In genomic region chr16:5350118-5350517, GRCh38 we compare ENCODE assay signal across 36 cellular contexts.
DNase-seq lines count a peak whose midpoint lies in the region; ATAC-seq, FAIRE-seq and TF ChIP-seq lines count a peak whose summit lies in the region.
"Had no signal": no experiment of that assay in that cellular context is flagged by ENCODE, and none has a peak within 500 bp of the region (broad histone marks: within the 10 kb centered on the region; RNA-seq: fewer than 3 reads in every experiment).

No MANE protein-coding gene starts in this region.

- H2AFZ ChIP-seq in HepG2 (ENCODE audit: low read length): no peak overlapping the region
- H2AFZ ChIP-seq: parathyroid adenoma had no signal

- H3K4me2 ChIP-seq in HepG2 (ENCODE audit: low read depth, low read length): no peak overlapping the region
- H3K4me2 ChIP-seq: smooth muscle cell had no signal

- no peaks in the 10 kb centered on the region for H3K79me2 ChIP-seq in HepG2 (ENCODE audit: insufficient read depth, low read length)
- H3K79me2 ChIP-seq: parathyroid adenoma had no signal

- H3K9ac ChIP-seq in HepG2 (ENCODE audit: insufficient read depth, low read depth, low read length): no peak overlapping the region
- H3K9ac ChIP-seq: parathyroid adenoma had no signal

- TF ChIP-seq EP300 in HepG2 (IDR thresholded peaks at IDR 0.05; ENCODE audit: low read depth in 2 of 2, low read length in 2 of 2) (no peak), HepG2 (CRISPR knock-in tag; IDR thresholded peaks at IDR 0.05; ENCODE audit: borderline replicate concordance) (no peak), ovary (IDR thresholded peaks at IDR 0.05) (no peak)

- H3K27ac ChIP-seq in HepG2 (ENCODE audit: extremely low read length, insufficient read depth, low read length) (no peak overlapping the region), right lobe of liver (no peak overlapping the region), iPS DF 6.9 (ENCODE audit: low read length) (no peak overlapping the region), ovary (no peak overlapping the region)
- H3K27ac ChIP-seq: brain microvascular endothelial cell, esophagus muscularis mucosa, parathyroid adenoma, right atrium auricular region, testis, uterus had no signal

- H3K4me1 ChIP-seq in HepG2 (ENCODE audit: insufficient read depth, low read length) (no peaks in the 10 kb centered on the region), right lobe of liver (no peaks in the 10 kb centered on the region), iPS DF 6.9 (ENCODE audit: control insufficient read depth, insufficient read depth, low read length) (no peaks in the 10 kb centered on the region), ovary (ENCODE audit: insufficient read depth) (no peaks in the 10 kb centered on the region)
- H3K4me1 ChIP-seq: esophagus muscularis mucosa, parathyroid adenoma, right atrium auricular region, testis, uterus had no signal

- 7% methylated on average over 4 of the region's 4 CpGs for WGBS in HepG2 (ENCODE audit: low lambda C conversion rate)
- 32% methylated on average over 4 of the region's 4 CpGs for WGBS in right lobe of liver (ENCODE audit: insufficient coverage, low coverage, low lambda C conversion rate, missing lambda C conversion rate)
- WGBS in iPS DF 6.9 (ENCODE audit: insufficient coverage, insufficient read length): no CpG with 5 or more reads among the region's 4 CpGs
- WGBS in ovary, 3 donors: 33 to 41% (median 37%) methylated on average over 4 of the region's 4 CpGs

- TF ChIP-seq RAD21 in HepG2 (CRISPR knock-in tag; IDR thresholded peaks at IDR 0.05): no peak

- CTCF ChIA-PET in HepG2 (lab: Yijun Ruan, JAX; ENCODE audit: low intra/inter-chr PET ratio, low total read pairs): no interaction called here

- POLR2A ChIA-PET in HepG2 (lab: Yijun Ruan, JAX): no interaction called here

- H3K4me3 ChIP-seq in HepG2 (replicated peaks in 1 of 3; ENCODE audit: insufficient read depth in 1 of 3, low read depth in 2 of 3, low read length in 3 of 3) (no peak overlapping the region), right lobe of liver (no peak overlapping the region), iPS DF 6.9 (ENCODE audit: low read length) (no peak overlapping the region), ovary (no peak overlapping the region)
- H3K4me3 ChIP-seq: esophagus muscularis mucosa, right atrium auricular region, smooth muscle cell, testis, uterus had no signal

- no peaks in the 10 kb centered on the region for H3K9me3 ChIP-seq in HepG2 (ENCODE audit: low read length)
- no peaks in the 10 kb centered on the region for H3K9me3 ChIP-seq in right lobe of liver
- H3K9me3 ChIP-seq in iPS DF 6.9 (ENCODE audit: control insufficient read depth, insufficient read depth, low read length): no peaks in the 10 kb centered on the region
- no peaks in the 10 kb centered on the region for H3K9me3 ChIP-seq in ovary
- H3K9me3 ChIP-seq: esophagus muscularis mucosa, right atrium auricular region, testis, uterus had no signal

- H3K9me3 Mint-ChIP-seq in type B pancreatic cell: no peaks in the 10 kb centered on the region
- H3K9me3 Mint-ChIP-seq: activated naive CD4-positive, alpha-beta T cell treated with anti-CD3 and anti-CD28 coated beads, Interleukin-2, amount 50 U/mL, for 72 hours; activated T-helper 2 cell treated with anti-CD3 and anti-CD28 coated beads, Interferon-gamma antibody, Interleukin-2, Interleukin-4, amounts not matched to agents 10 μg/mL and 5 μg/mL and 100 μg/mL, durations not matched to agents 14 hours and 24 hours and 36 hours; immature natural killer cell; stimulated activated naive CD8-positive, alpha-beta T cell treated with anti-CD3 and anti-CD28 coated beads, Interleukin-15, Interleukin-2, amounts not matched to agents 100 ng/mL and 50 ng/mL, for 24 hours had no signal

- no peak for FAIRE-seq in HepG2 (lab: Jason Lieb, UNC)
- FAIRE-seq in frontal cortex (lab: Jason Lieb, UNC): no peak
- FAIRE-seq: endometrium, GM18507 had no signal

- no peaks in the 10 kb centered on the region for H3K4me1 Mint-ChIP-seq in type B pancreatic cell (ENCODE audit: unreplicated experiment)
- H3K4me1 Mint-ChIP-seq: activated CD4-positive, alpha-beta T cell treated with anti-CD3 and anti-CD28 coated beads for 36 hours; CD14-positive monocyte; immature natural killer cell; memory B cell; neural crest cell had no signal

- no peak for TF ChIP-seq POLR2A in HepG2 (IDR thresholded peaks at IDR 0.05; ENCODE audit: insufficient read depth in 1 of 2, low read depth in 2 of 2, low read length in 2 of 2)
- TF ChIP-seq POLR2A in right lobe of liver (IDR thresholded peaks at IDR 0.05): no peak
- no peak for TF ChIP-seq POLR2A in ovary (IDR thresholded peaks at IDR 0.05)

- in situ Hi-C loops in HepG2 (cut with HindIII; ENCODE audit: extremely low pct_ligation_motif_present, low pct_unique_long_range_greater_than_20kb): no loop called here

- H3K27me3 ChIP-seq in HepG2 (ENCODE audit: control insufficient read depth in 1 of 2, insufficient read depth in 2 of 2, low read length in 2 of 2): peaks cover 0 to 15% of the 10 kb centered on the region in 2 experiments; a peak in 3 of 5 replicates
- H3K27me3 ChIP-seq in right lobe of liver: no peaks in the 10 kb centered on the region
- no peaks in the 10 kb centered on the region for H3K27me3 ChIP-seq in iPS DF 6.9 (ENCODE audit: control insufficient read depth, insufficient read depth, low read length)
- no peaks in the 10 kb centered on the region for H3K27me3 ChIP-seq in ovary
- H3K27me3 ChIP-seq: brain microvascular endothelial cell, right atrium auricular region, testis, uterus had no signal

- peaks cover 25% of the 10 kb centered on the region for H3K27me3 Mint-ChIP-seq in type B pancreatic cell

- no peak for TF ChIP-seq CTCF in HepG2 (CRISPR knock-in tag; IDR thresholded peaks at IDR 0.05)
- TF ChIP-seq CTCF in right lobe of liver (IDR thresholded peaks at IDR 0.05): no peak
- TF ChIP-seq CTCF in type B pancreatic cell (conservative IDR thresholded peaks at IDR 0.05): peak; percentile 30
- no peak for TF ChIP-seq CTCF in ovary (IDR thresholded peaks at IDR 0.05)

- H3K4me3 Mint-ChIP-seq in type B pancreatic cell: no peak overlapping the region
- H3K4me3 Mint-ChIP-seq: activated CD4-positive, alpha-beta T cell treated with anti-CD3 and anti-CD28 coated beads for 36 hours; CD14-positive monocyte; immature natural killer cell; memory B cell; neural crest cell; stimulated activated naive CD8-positive, alpha-beta T cell treated with anti-CD3 and anti-CD28 coated beads, Interleukin-15, Interleukin-2, amounts not matched to agents 100 ng/mL and 50 ng/mL, for 24 hours had no signal

- intact Hi-C loops in HepG2 (cut with micrococcal nuclease; ENCODE audit: unreplicated experiment) (no loop called here), right lobe of liver (cut with DNase I) (no loop called here), ovary (cut with DNase I) (loop anchor here in 1 of 4 donors (10.0 kb wide), 1 partner anchor 65 kb away; no protein-coding TSS in a partner anchor)

- H3K27ac Mint-ChIP-seq in type B pancreatic cell: no peak overlapping the region
- H3K27ac Mint-ChIP-seq: activated CD4-positive, alpha-beta T cell treated with anti-CD3 and anti-CD28 coated beads for 36 hours; activated naive CD4-positive, alpha-beta T cell treated with anti-CD3 and anti-CD28 coated beads, Interleukin-2, amount 50 U/mL, for 72 hours; activated T-helper 2 cell treated with anti-CD3 and anti-CD28 coated beads, Interferon-gamma antibody, Interleukin-2, Interleukin-4, amounts not matched to agents 10 μg/mL and 5 μg/mL and 100 μg/mL, durations not matched to agents 14 hours and 24 hours and 36 hours; CD14-positive monocyte; immature natural killer cell; memory B cell; stimulated activated naive CD8-positive, alpha-beta T cell treated with anti-CD3 and anti-CD28 coated beads, Interleukin-15, Interleukin-2, amounts not matched to agents 100 ng/mL and 50 ng/mL, for 24 hours had no signal

- no peak for DNase-seq in HepG2 (ENCODE audit: low spot score)
- DNase-seq in right lobe of liver: no peak
- DNase-seq in NCI-H82 treated with DMSO at 0.1 percent for 48 hours (lab: John Stamatoyannopoulos, UW; ENCODE audit: unreplicated experiment): peak; percentile 61
- peak; percentile 27 for DNase-seq in iPS DF 6.9 (ENCODE audit: low read depth, low spot score)
- no peak for DNase-seq in type B pancreatic cell (ENCODE audit: extremely low spot score, unreplicated experiment)
- no peak for DNase-seq in ovary
- DNase-seq in activated CD4-positive, alpha-beta T cell treated with anti-CD3 and anti-CD28 coated beads, Interleukin-2, amount 50 U/mL, for 1 hour: no peak
- DNase-seq in frontal cortex (ENCODE audit: low spot score in 2 of 2): no peak
- DNase-seq: 8988T; activated CD4-positive, alpha-beta T cell treated with anti-CD3 and anti-CD28 coated beads for 36 hours; brain microvascular endothelial cell; Calu3; cerebellar nuclear complex; DND-41; foreskin fibroblast; HCEC 1CT; immature natural killer cell; IMR-90; NK-92 treated with Interleukin-12 subunit alpha and Interleukin-12 subunit beta, amount 100 ng/mL, for 24 hours; PC-3; stimulated activated CD4-positive, alpha-beta T cell treated with anti-CD3 and anti-CD28 coated beads, Interleukin-1b, Interleukin-23, amount 100 ng/mL, for 48 hours; testis; uterus had no signal

- H3K36me3 Mint-ChIP-seq in type B pancreatic cell: no peaks in the 10 kb centered on the region
- H3K36me3 Mint-ChIP-seq: activated naive CD4-positive, alpha-beta T cell treated with anti-CD3 and anti-CD28 coated beads, Interleukin-2, amount 50 U/mL, for 72 hours; CD14-positive monocyte; immature natural killer cell; memory B cell had no signal

- H3K36me3 ChIP-seq in HepG2 (replicated peaks in 1 of 2; ENCODE audit: control insufficient read depth in 1 of 2, insufficient read depth in 2 of 2, low read length in 2 of 2) (no peaks in the 10 kb centered on the region), right lobe of liver (no peaks in the 10 kb centered on the region), iPS DF 6.9 (ENCODE audit: control insufficient read depth, insufficient read depth, low read length) (no peaks in the 10 kb centered on the region), ovary (no peaks in the 10 kb centered on the region)
- H3K36me3 ChIP-seq: brain microvascular endothelial cell, esophagus muscularis mucosa, right atrium auricular region, uterus had no signal

- H4K20me1 ChIP-seq in HepG2 (ENCODE audit: insufficient read depth, low read length): no peaks in the 10 kb centered on the region

- no TSS peak for BruUV-seq in HepG2 (replicated peaks; lab: Mats Ljungman, UMichigan)

- peak; percentile 49 for ATAC-seq in HepG2
- ATAC-seq in right lobe of liver: no peak
- ATAC-seq: activated CD4-positive, alpha-beta T cell treated with anti-CD3 and anti-CD28 coated beads for 36 hours; activated naive CD4-positive, alpha-beta T cell treated with anti-CD3 and anti-CD28 coated beads, Interleukin-2, amount 50 U/mL, for 72 hours; left lobe of liver; PC-3 had no signal

Comparison
In these comparisons a context has a peak if more than half of its experiments do, and no peak if none do; other contexts are left out.
1. DNase-seq: peak in NCI-H82 treated with DMSO at 0.1 percent for 48 hours (single experiment) and iPS DF 6.9 (single experiment); none in HepG2 (single experiment), right lobe of liver (0 of 3), type B pancreatic cell (single experiment), ovary (0 of 5), activated CD4-positive, alpha-beta T cell treated with anti-CD3 and anti-CD28 coated beads, Interleukin-2, amount 50 U/mL, for 1 hour (single experiment) and frontal cortex (0 of 2).